Comparison of ENCODE assay signal across 3 cellular contexts in genomic region chr3:51146781-51147180, GRCh38.
"Had no signal": no experiment of that assay in that cellular context is flagged by ENCODE, and none has a peak within 500 bp of the region (broad histone marks: within the 10 kb centered on the region; RNA-seq: fewer than 3 reads in every experiment).

No MANE protein-coding gene starts in this region.

- H3K4me3 ChIP-seq: GM12878 had no signal

- DNase-seq: GDM1, GF-D8 had no signal
